1 cellular context compared by ENCODE assay signal in the genomic region with DNA sequence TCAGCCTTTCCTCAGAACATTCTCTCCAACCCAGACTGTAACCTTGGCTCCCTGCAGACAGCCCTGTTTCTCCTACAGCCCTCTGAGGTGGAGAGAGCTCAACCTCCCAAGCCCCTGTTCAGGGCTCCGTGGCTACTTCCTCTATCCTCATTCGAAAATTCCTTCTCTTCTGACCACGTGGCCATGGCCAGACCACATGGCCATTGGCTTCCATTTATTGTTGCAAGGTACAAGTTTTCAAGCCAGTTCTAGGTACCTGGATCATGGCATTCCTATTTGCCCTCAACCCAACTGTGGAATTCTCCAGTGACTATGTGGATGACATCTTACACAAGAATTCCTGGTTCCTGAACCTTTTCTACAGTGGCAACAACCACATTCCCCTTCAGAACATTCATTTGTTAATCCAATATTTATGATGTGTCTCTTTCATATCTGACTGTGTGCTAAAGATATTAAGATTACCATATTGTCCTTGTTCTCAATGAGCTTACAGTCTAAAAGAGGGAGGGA.
TF ChIP-seq lines count a peak whose summit lies in the region.

No MANE protein-coding gene starts in this region.

TF ChIP-seq in K562, 482 proteins besides CTCF, POLR2A, EP300 and RAD21 (continued from another document):
- TF ChIP-seq, protein P1, sequence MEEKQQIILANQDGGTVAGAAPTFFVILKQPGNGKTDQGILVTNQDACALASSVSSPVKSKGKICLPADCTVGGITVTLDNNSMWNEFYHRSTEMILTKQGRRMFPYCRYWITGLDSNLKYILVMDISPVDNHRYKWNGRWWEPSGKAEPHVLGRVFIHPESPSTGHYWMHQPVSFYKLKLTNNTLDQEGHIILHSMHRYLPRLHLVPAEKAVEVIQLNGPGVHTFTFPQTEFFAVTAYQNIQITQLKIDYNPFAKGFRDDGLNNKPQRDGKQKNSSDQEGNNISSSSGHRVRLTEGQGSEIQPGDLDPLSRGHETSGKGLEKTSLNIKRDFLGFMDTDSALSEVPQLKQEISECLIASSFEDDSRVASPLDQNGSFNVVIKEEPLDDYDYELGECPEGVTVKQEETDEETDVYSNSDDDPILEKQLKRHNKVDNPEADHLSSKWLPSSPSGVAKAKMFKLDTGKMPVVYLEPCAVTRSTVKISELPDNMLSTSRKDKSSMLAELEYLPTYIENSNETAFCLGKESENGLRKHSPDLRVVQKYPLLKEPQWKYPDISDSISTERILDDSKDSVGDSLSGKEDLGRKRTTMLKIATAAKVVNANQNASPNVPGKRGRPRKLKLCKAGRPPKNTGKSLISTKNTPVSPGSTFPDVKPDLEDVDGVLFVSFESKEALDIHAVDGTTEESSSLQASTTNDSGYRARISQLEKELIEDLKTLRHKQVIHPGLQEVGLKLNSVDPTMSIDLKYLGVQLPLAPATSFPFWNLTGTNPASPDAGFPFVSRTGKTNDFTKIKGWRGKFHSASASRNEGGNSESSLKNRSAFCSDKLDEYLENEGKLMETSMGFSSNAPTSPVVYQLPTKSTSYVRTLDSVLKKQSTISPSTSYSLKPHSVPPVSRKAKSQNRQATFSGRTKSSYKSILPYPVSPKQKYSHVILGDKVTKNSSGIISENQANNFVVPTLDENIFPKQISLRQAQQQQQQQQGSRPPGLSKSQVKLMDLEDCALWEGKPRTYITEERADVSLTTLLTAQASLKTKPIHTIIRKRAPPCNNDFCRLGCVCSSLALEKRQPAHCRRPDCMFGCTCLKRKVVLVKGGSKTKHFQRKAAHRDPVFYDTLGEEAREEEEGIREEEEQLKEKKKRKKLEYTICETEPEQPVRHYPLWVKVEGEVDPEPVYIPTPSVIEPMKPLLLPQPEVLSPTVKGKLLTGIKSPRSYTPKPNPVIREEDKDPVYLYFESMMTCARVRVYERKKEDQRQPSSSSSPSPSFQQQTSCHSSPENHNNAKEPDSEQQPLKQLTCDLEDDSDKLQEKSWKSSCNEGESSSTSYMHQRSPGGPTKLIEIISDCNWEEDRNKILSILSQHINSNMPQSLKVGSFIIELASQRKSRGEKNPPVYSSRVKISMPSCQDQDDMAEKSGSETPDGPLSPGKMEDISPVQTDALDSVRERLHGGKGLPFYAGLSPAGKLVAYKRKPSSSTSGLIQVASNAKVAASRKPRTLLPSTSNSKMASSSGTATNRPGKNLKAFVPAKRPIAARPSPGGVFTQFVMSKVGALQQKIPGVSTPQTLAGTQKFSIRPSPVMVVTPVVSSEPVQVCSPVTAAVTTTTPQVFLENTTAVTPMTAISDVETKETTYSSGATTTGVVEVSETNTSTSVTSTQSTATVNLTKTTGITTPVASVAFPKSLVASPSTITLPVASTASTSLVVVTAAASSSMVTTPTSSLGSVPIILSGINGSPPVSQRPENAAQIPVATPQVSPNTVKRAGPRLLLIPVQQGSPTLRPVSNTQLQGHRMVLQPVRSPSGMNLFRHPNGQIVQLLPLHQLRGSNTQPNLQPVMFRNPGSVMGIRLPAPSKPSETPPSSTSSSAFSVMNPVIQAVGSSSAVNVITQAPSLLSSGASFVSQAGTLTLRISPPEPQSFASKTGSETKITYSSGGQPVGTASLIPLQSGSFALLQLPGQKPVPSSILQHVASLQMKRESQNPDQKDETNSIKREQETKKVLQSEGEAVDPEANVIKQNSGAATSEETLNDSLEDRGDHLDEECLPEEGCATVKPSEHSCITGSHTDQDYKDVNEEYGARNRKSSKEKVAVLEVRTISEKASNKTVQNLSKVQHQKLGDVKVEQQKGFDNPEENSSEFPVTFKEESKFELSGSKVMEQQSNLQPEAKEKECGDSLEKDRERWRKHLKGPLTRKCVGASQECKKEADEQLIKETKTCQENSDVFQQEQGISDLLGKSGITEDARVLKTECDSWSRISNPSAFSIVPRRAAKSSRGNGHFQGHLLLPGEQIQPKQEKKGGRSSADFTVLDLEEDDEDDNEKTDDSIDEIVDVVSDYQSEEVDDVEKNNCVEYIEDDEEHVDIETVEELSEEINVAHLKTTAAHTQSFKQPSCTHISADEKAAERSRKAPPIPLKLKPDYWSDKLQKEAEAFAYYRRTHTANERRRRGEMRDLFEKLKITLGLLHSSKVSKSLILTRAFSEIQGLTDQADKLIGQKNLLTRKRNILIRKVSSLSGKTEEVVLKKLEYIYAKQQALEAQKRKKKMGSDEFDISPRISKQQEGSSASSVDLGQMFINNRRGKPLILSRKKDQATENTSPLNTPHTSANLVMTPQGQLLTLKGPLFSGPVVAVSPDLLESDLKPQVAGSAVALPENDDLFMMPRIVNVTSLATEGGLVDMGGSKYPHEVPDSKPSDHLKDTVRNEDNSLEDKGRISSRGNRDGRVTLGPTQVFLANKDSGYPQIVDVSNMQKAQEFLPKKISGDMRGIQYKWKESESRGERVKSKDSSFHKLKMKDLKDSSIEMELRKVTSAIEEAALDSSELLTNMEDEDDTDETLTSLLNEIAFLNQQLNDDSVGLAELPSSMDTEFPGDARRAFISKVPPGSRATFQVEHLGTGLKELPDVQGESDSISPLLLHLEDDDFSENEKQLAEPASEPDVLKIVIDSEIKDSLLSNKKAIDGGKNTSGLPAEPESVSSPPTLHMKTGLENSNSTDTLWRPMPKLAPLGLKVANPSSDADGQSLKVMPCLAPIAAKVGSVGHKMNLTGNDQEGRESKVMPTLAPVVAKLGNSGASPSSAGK (IDR thresholded peaks at IDR 0.05) = 0 out of 2 replicates have a peak, but pooled peaks have one; percentile 15
- TF ChIP-seq, protein P2, sequence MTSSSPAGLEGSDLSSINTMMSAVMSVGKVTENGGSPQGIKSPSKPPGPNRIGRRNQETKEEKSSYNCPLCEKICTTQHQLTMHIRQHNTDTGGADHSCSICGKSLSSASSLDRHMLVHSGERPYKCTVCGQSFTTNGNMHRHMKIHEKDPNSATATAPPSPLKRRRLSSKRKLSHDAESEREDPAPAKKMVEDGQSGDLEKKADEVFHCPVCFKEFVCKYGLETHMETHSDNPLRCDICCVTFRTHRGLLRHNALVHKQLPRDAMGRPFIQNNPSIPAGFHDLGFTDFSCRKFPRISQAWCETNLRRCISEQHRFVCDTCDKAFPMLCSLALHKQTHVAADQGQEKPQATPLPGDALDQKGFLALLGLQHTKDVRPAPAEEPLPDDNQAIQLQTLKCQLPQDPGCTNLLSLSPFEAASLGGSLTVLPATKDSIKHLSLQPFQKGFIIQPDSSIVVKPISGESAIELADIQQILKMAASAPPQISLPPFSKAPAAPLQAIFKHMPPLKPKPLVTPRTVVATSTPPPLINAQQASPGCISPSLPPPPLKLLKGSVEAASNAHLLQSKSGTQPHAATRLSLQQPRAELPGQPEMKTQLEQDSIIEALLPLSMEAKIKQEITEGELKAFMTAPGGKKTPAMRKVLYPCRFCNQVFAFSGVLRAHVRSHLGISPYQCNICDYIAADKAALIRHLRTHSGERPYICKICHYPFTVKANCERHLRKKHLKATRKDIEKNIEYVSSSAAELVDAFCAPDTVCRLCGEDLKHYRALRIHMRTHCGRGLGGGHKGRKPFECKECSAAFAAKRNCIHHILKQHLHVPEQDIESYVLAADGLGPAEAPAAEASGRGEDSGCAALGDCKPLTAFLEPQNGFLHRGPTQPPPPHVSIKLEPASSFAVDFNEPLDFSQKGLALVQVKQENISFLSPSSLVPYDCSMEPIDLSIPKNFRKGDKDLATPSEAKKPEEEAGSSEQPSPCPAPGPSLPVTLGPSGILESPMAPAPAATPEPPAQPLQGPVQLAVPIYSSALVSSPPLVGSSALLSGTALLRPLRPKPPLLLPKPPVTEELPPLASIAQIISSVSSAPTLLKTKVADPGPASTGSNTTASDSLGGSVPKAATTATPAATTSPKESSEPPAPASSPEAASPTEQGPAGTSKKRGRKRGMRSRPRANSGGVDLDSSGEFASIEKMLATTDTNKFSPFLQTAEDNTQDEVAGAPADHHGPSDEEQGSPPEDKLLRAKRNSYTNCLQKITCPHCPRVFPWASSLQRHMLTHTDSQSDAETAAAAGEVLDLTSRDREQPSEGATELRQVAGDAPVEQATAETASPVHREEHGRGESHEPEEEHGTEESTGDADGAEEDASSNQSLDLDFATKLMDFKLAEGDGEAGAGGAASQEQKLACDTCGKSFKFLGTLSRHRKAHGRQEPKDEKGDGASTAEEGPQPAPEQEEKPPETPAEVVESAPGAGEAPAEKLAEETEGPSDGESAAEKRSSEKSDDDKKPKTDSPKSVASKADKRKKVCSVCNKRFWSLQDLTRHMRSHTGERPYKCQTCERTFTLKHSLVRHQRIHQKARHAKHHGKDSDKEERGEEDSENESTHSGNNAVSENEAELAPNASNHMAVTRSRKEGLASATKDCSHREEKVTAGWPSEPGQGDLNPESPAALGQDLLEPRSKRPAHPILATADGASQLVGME (CRISPR knock-in tag; IDR thresholded peaks at IDR 0.05) = no peak
- TF ChIP-seq EWSR1 (IDR thresholded peaks at IDR 0.05; ENCODE audit: borderline replicate concordance, low read depth, partially characterized antibody) (no peak), ZNF444 (CRISPR knock-in tag; IDR thresholded peaks at IDR 0.05) (no peak), FOXK1 (CRISPR knock-in tag; IDR thresholded peaks at IDR 0.05; ENCODE audit: borderline replicate concordance) (no peak), L3MBTL2 (IDR thresholded peaks at IDR 0.05) (peak; percentile 50; the same call in 1 of the 2 replicates), MYNN (IDR thresholded peaks at IDR 0.05) (no peak), MYNN (CRISPR knock-in tag; IDR thresholded peaks at IDR 0.05) (no peak), HNRNPL (IDR thresholded peaks at IDR 0.05; ENCODE audit: low read depth, low read length) (no peak), NCOA2 (IDR thresholded peaks at IDR 0.05; ENCODE audit: partially characterized antibody in 2 of 2) (no peak)
- TF ChIP-seq, protein P3, sequence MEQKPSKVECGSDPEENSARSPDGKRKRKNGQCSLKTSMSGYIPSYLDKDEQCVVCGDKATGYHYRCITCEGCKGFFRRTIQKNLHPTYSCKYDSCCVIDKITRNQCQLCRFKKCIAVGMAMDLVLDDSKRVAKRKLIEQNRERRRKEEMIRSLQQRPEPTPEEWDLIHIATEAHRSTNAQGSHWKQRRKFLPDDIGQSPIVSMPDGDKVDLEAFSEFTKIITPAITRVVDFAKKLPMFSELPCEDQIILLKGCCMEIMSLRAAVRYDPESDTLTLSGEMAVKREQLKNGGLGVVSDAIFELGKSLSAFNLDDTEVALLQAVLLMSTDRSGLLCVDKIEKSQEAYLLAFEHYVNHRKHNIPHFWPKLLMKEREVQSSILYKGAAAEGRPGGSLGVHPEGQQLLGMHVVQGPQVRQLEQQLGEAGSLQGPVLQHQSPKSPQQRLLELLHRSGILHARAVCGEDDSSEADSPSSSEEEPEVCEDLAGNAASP (IDR thresholded peaks at IDR 0.05) = no peak
- TF ChIP-seq, protein P4, sequence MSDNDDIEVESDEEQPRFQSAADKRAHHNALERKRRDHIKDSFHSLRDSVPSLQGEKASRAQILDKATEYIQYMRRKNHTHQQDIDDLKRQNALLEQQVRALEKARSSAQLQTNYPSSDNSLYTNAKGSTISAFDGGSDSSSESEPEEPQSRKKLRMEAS (CRISPR knock-in tag; IDR thresholded peaks at IDR 0.05) = 0 out of 2 replicates have a peak, but pooled peaks have one; percentile 33
- TF ChIP-seq, protein P5, sequence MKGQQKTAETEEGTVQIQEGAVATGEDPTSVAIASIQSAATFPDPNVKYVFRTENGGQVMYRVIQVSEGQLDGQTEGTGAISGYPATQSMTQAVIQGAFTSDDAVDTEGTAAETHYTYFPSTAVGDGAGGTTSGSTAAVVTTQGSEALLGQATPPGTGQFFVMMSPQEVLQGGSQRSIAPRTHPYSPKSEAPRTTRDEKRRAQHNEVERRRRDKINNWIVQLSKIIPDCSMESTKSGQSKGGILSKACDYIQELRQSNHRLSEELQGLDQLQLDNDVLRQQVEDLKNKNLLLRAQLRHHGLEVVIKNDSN (CRISPR knock-in tag; IDR thresholded peaks at IDR 0.05) = peak; percentile 48; the same call in 1 of the 2 replicates
- TF ChIP-seq, protein P6, sequence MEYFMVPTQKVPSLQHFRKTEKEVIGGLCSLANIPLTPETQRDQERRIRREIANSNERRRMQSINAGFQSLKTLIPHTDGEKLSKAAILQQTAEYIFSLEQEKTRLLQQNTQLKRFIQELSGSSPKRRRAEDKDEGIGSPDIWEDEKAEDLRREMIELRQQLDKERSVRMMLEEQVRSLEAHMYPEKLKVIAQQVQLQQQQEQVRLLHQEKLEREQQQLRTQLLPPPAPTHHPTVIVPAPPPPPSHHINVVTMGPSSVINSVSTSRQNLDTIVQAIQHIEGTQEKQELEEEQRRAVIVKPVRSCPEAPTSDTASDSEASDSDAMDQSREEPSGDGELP (CRISPR knock-in tag; IDR thresholded peaks at IDR 0.05; ENCODE audit: borderline replicate concordance) = no peak
- TF ChIP-seq, protein P7, sequence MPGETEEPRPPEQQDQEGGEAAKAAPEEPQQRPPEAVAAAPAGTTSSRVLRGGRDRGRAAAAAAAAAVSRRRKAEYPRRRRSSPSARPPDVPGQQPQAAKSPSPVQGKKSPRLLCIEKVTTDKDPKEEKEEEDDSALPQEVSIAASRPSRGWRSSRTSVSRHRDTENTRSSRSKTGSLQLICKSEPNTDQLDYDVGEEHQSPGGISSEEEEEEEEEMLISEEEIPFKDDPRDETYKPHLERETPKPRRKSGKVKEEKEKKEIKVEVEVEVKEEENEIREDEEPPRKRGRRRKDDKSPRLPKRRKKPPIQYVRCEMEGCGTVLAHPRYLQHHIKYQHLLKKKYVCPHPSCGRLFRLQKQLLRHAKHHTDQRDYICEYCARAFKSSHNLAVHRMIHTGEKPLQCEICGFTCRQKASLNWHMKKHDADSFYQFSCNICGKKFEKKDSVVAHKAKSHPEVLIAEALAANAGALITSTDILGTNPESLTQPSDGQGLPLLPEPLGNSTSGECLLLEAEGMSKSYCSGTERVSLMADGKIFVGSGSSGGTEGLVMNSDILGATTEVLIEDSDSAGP (CRISPR knock-in tag; IDR thresholded peaks at IDR 0.05) = no peak
